ENCODE assay signal across 13 cellular contexts in the genomic region with DNA sequence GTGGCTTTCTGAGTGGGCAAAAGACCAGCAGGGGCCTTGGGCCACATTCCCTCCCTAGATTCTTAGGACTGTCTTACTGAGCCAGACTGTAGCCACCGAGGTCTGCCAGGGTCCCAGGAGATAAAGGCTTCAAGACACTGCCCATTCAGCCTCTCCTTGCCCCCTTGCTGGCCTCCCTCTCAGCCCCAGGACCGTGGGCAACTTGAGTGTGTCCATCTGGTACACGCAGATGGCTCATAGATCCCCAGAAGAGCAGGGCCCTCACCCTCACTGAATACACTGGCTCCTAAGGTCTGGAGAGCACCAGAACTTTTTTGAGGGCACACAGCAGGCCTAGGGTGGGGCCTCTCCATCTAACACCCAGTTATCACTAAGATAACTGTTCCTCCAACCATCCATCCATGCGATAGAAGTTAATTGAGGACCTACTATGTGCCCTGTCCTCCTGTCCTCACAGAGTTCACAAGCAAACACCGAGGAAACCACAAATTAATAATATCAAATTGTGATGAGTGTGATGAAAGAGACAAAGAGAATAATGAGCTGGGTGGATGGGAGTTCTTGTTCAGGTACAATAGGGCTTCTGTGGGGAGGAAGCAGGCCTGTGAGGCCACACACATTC. TPM values are rescaled to one million over a fixed set of nuclear protein-coding genes. Genes with fewer than 3 reads are reported as not detected.
DNase-seq lines count a peak whose midpoint lies in the region; ATAC-seq, FAIRE-seq and TF ChIP-seq lines count a peak whose summit lies in the region.
"Had no signal": no experiment of that assay in that cellular context is flagged by ENCODE, and none has a peak within 500 bp of the region (broad histone marks: within the 10 kb centered on the region; RNA-seq: fewer than 3 reads in every experiment).

No MANE protein-coding gene starts in this region.

- H3K27me3 ChIP-seq in AG04450 (ENCODE audit: control insufficient read depth, insufficient read depth, low read length) (no peaks in the 10 kb centered on the region), layer of hippocampus (ENCODE audit: control insufficient read depth, insufficient read depth, low read length) (no peaks in the 10 kb centered on the region), skeletal muscle tissue (ENCODE audit: control insufficient read depth in 3 of 3, insufficient read depth in 3 of 3, low read length in 3 of 3) (no peaks in the 10 kb centered on the region)

- no peak for TF ChIP-seq POLR2A in GM12892 (IDR thresholded peaks at IDR 0.05; ENCODE audit: low read depth, low read length)

- H3K9ac ChIP-seq in SK-N-MC (ENCODE audit: insufficient read length) = peak overlapping the region; percentile 21
- H3K9ac ChIP-seq in skeletal muscle tissue (ENCODE audit: low read depth in 1 of 3, low read length in 3 of 3) = peak overlapping the region in 2 of 3 donors; percentile 7 to 75

- POLR2A ChIA-PET in AG04450 (lab: Yijun Ruan, JAX) = no interaction called here

- CTCF ChIA-PET in AG04450 (lab: Charles Lee) = no interaction called here

- TF ChIP-seq CTCF in AG04450 (IDR thresholded peaks at IDR 0.05; ENCODE audit: low read depth, low read length) = no peak

- H3K36me3 ChIP-seq in SK-N-MC (ENCODE audit: insufficient read depth, low read length) (no peaks in the 10 kb centered on the region), skeletal muscle tissue (ENCODE audit: control insufficient read depth in 3 of 3, insufficient read depth in 3 of 3, low read length in 3 of 3) (peaks cover 0 to under 1% (median 0%) of the 10 kb centered on the region in 3 donors)

- DNase-seq in AG04450 (ENCODE audit: low read depth, low spot score) = no peak
- DNase-seq in SK-N-MC (ENCODE audit: low read depth, low spot score) = no peak
- no peak for DNase-seq in cerebellum (ENCODE audit: low spot score)
- DNase-seq in DMS53 (lab: John Stamatoyannopoulos, UW) = no peak
- no peak for DNase-seq in GM12892 (ENCODE audit: insufficient read length)
- DNase-seq: T-helper 17 cell had no signal

- peaks cover 55 to 61% (median 61%) of the 10 kb centered on the region in 3 donors for H3K4me1 ChIP-seq in skeletal muscle tissue (ENCODE audit: control insufficient read depth in 3 of 3, insufficient read depth in 3 of 3, low read length in 3 of 3)

- peak overlapping the region; percentile 77 for H3K27ac ChIP-seq in AG04450 (ENCODE audit: low read depth, low read length)
- H3K27ac ChIP-seq in SK-N-MC = peak overlapping the region; percentile 75
- H3K27ac ChIP-seq in layer of hippocampus (ENCODE audit: low read depth, low read length) = peak overlapping the region; percentile 68
- H3K27ac ChIP-seq in skeletal muscle tissue (ENCODE audit: low read depth, low read length) = peak overlapping the region; percentile 82

- no peak overlapping the region for H3K4me3 ChIP-seq in AG04450 (ENCODE audit: low read depth, low read length)
- H3K4me3 ChIP-seq in SK-N-MC = peak overlapping the region; percentile 26; the same call in 1 of the 2 replicates
- H3K4me3 ChIP-seq in skeletal muscle tissue (ENCODE audit: low read length in 3 of 3) = no peak overlapping the region

- H3K9me3 ChIP-seq in AG04450 (ENCODE audit: control insufficient read depth, insufficient read depth, low read length) = no peaks in the 10 kb centered on the region
- H3K9me3 ChIP-seq in SK-N-MC (ENCODE audit: low read depth, low read length) = no peaks in the 10 kb centered on the region
- no peaks in the 10 kb centered on the region for H3K9me3 ChIP-seq in skeletal muscle tissue (ENCODE audit: control insufficient read depth in 3 of 3, low read length in 3 of 3)

- ATAC-seq in HG02885 (IDR thresholded peaks at IDR 0.05; ENCODE audit: poor library complexity, unreplicated experiment) = no peak
- ATAC-seq: esophagus mucosa had no signal

- no peak for FAIRE-seq in GM12892 (lab: Jason Lieb, UNC)
- FAIRE-seq: bronchial epithelial cell had no signal

RNA-seq across cellular contexts. Expression of gene PDGFRB, which starts 4.9 kb away (rescaled TPM):
- 118 and 149 TPM in 2 replicates for polyA plus RNA-seq in AG04450 (2011; rRNA removed)
- polyA minus RNA-seq in AG04450 (2011; rRNA and poly(A)+ RNA removed) = 317 and 389 TPM in 2 replicates
- total RNA-seq in skeletal muscle tissue (86.6 TPM), cerebellum (37.9 TPM)
- polyA plus RNA-seq in GM12892 (2012; ENCODE audit: missing spikeins) = 0.89 TPM

RNA-seq across cellular contexts. Expression of gene CDX1, which starts 6.0 kb away (rescaled TPM):
- 0.30 and 0.41 TPM in 2 replicates for polyA plus RNA-seq in AG04450 (2011; rRNA removed)
- 0.26 TPM in 1 of 2 replicates, not detected in the other for polyA minus RNA-seq in AG04450 (2011; rRNA and poly(A)+ RNA removed)
- not detected for total RNA-seq in skeletal muscle tissue
- total RNA-seq in cerebellum = not detected
- polyA plus RNA-seq in GM12892 (2012; ENCODE audit: missing spikeins) = not detected
- total RNA-seq: bronchial epithelial cell, esophagus mucosa, myocyte, PC-3, T-helper 17 cell had no signal

RNA-seq across cellular contexts. Expression of gene SLC6A7, which starts 29.3 kb away (rescaled TPM):
- not detected in 2 replicates for polyA plus RNA-seq in AG04450 (2011; rRNA removed)
- polyA minus RNA-seq in AG04450 (2011; rRNA and poly(A)+ RNA removed) = 0.09 and 0.18 TPM in 2 replicates
- total RNA-seq in skeletal muscle tissue = not detected
- 5.9 TPM for total RNA-seq in cerebellum
- 0.32 TPM for polyA plus RNA-seq in GM12892 (2012; ENCODE audit: missing spikeins)
- total RNA-seq: bronchial epithelial cell, esophagus mucosa, myocyte, T-helper 17 cell had no signal
